ENCODE assay signal across 10 cellular contexts in the genomic region with DNA sequence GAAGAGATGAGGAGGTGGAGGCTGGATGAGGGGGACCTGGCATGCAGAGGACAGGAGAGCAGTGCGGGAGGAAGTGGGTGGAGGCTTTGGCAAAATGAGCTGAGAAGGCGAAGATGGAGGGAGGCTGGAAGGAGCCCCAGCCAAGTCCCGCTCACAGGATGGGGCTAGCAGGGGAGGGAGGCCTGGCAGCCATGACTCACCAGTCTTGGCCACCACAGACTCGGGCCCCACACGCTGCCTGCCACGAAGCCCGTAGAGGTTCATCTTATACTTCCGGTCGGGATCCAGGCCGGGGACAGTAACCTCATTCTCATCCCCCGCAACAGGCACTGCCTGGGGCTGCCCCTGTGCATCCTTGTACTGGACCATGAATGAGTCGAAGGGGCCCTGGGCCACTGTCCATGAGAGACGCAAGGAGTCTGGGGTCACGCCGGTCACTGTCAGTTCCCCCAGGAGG. TPM values are rescaled to one million over a fixed set of nuclear protein-coding genes. Genes with fewer than 3 reads are reported as not detected.
DNase-seq lines count a peak whose midpoint lies in the region; ATAC-seq, FAIRE-seq and TF ChIP-seq lines count a peak whose summit lies in the region.
"Had no signal": no experiment of that assay in that cellular context is flagged by ENCODE, and none has a peak within 500 bp of the region (broad histone marks: within the 10 kb centered on the region; RNA-seq: fewer than 3 reads in every experiment).

No MANE protein-coding gene starts in this region.

- peak in 3 of 4 donors; percentile 32 to 47 (median 45) for ATAC-seq in pancreas
- no peak for ATAC-seq in HG02840 (IDR thresholded peaks at IDR 0.05; ENCODE audit: low FRiP score, unreplicated experiment)

- H3K36me3 Mint-ChIP-seq in Caco-2 (ENCODE audit: insufficient read depth, unreplicated experiment) = no peaks in the 10 kb centered on the region

- intact Hi-C loops in Caco-2 (cut with micrococcal nuclease; ENCODE audit: unreplicated experiment) (no loop called here), pancreas (cut with DNase I) (no loop called here)

- H3K27me3 ChIP-seq in Caco-2 (replicated peaks; ENCODE audit: control insufficient read depth, insufficient read depth, low read length) (no peaks in the 10 kb centered on the region), pancreas (no peaks in the 10 kb centered on the region)

- no peaks in the 10 kb centered on the region for H3K9me3 Mint-ChIP-seq in Caco-2 (ENCODE audit: unreplicated experiment)

- H3K27me3 Mint-ChIP-seq in Caco-2 (ENCODE audit: insufficient read depth, unreplicated experiment) = no peaks in the 10 kb centered on the region

- POLR2A ChIA-PET in Caco-2 (lab: Charles Lee) = no interaction called here

- no peaks in the 10 kb centered on the region for H3K9me3 ChIP-seq in Caco-2
- no peaks in the 10 kb centered on the region for H3K9me3 ChIP-seq in pancreas

- H3K27ac ChIP-seq in pancreas = no peak overlapping the region

- BruUV-seq in Caco-2 (replicated peaks; lab: Mats Ljungman, UMichigan) = no TSS peak

- peak overlapping the region; percentile 65 for H3K27ac Mint-ChIP-seq in Caco-2 (ENCODE audit: unreplicated experiment)

- no peak overlapping the region for H3K4me3 Mint-ChIP-seq in Caco-2 (ENCODE audit: unreplicated experiment)

- H3K36me3 ChIP-seq in Caco-2 (ENCODE audit: control insufficient read depth, insufficient read depth, low read length) (no peaks in the 10 kb centered on the region), pancreas (no peaks in the 10 kb centered on the region)

- TF ChIP-seq CTCF in Caco-2 (IDR thresholded peaks at IDR 0.05; ENCODE audit: insufficient read depth in 1 of 2, low read depth in 1 of 2, low read length in 1 of 2, severe bottlenecking in 1 of 2, unreplicated experiment in 1 of 2) = no peak
- no peak for TF ChIP-seq CTCF in pancreas (IDR thresholded peaks at IDR 0.05)

- peaks cover 25% of the 10 kb centered on the region for H3K4me1 Mint-ChIP-seq in Caco-2 (ENCODE audit: low read depth, unreplicated experiment)

- DNase-seq in Caco-2 = no peak
- DNase-seq in RCC 7860 (ENCODE audit: low spot score) = peak; percentile 82
- DNase-seq in fibroblast of gingiva (ENCODE audit: low read depth) = peak; percentile 85
- peak in 1 of 6 donors; percentile 10 for DNase-seq in pancreas
- DNase-seq in central memory CD4-positive, alpha-beta T cell = no peak
- DNase-seq in NCI-H2171 (lab: John Stamatoyannopoulos, UW) = no peak
- DNase-seq in NCI-H524 (lab: John Stamatoyannopoulos, UW) = no peak
- DNase-seq: activated naive CD4-positive, alpha-beta T cell treated with anti-CD3 and anti-CD28 coated beads, Interleukin-2, amount 50 U/mL, for 16 hours had no signal

- CTCF ChIA-PET in Caco-2 (lab: Charles Lee) = no interaction called here

- H3K4me1 ChIP-seq in Caco-2 = peaks cover 16% of the 10 kb centered on the region
- H3K4me1 ChIP-seq in pancreas = no peaks in the 10 kb centered on the region

- WGBS in pancreas, 2 donors = 64 to 69% methylated on average over 15 of the region's 15 CpGs

- peak; percentile 55 for FAIRE-seq in RCC 7860 (lab: Jason Lieb, UNC)
- FAIRE-seq in pancreas (lab: Jason Lieb, UNC) = no peak

- H3K4me3 ChIP-seq in Caco-2 (ENCODE audit: low read depth, low read length) (no peak overlapping the region), pancreas (no peak overlapping the region)

RNA-seq across cellular contexts. Expression of a gene that starts 27.9 kb away (rescaled TPM):
- total RNA-seq in Caco-2 (2022) (2.7 and 3.9 TPM in 2 replicates), pancreas (10 to 100 TPM in 2 of 6 donors, 1 to 10 TPM in 4; 5.2 to 15.2 (median 7.1) TPM)
- 10 to 100 TPM; 13.1 to 18.6 TPM for polyA plus RNA-seq in pancreas

RNA-seq across cellular contexts. Expression of a gene that starts 43.0 kb away (rescaled TPM):
- not detected in 2 replicates for total RNA-seq in Caco-2 (2022)
- 1 to 10 TPM in 1 of 6 donors, under 1 TPM in 5; 0.23 to 1.5 (median 0.71) TPM for total RNA-seq in pancreas
- polyA plus RNA-seq in pancreas = 1 to 10 TPM; 1.3 to 2.7 TPM
- total RNA-seq: kidney epithelial cell had no signal

RNA-seq across cellular contexts. Expression of a gene that starts 46.9 kb away (rescaled TPM):
- total RNA-seq in Caco-2 (2022) (61.5 and 64.9 TPM in 2 replicates), pancreas (10 to 100 TPM; 30.2 to 56.5 (median 36.3) TPM)
- polyA plus RNA-seq in pancreas = 10 to 100 TPM; 54.0 to 68.0 TPM

RNA-seq across cellular contexts. Expression of a gene that starts 48.9 kb away (rescaled TPM):
- total RNA-seq in Caco-2 (2022) = 8.9 and 9.1 TPM in 2 replicates
- 1 to 10 TPM; 2.0 to 4.7 (median 3.3) TPM for total RNA-seq in pancreas
- polyA plus RNA-seq in pancreas = 1 to 10 TPM; 5.0 to 5.9 TPM

Comparison
In these comparisons a context has a peak if more than half of its experiments do, and no peak if none do; other contexts are left out.
1. DNase-seq: peak in RCC 7860 (single experiment) and fibroblast of gingiva (single experiment); none in Caco-2 (0 of 2), central memory CD4-positive, alpha-beta T cell (single experiment), NCI-H2171 (single experiment) and NCI-H524 (0 of 2).